Comparison of ENCODE assay signal across 8 cellular contexts in the genomic region with DNA sequence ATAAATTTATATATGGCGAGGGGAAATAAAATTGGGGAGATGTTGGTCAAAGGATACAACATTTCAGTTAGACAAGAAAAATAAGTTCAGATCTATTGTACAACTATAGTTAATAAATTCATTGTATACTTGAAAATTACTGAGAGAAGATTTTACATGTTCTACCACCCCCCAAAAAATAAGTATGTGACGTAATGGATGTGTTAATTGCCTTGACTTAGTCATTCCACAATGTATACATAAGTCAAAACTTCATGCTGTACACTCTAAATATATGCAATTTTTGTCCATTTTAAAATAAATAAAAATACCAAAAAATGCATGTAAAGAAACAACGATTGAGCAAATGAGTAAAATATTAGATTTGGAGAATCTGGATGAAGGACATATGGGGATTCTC. TPM values are rescaled to one million over a fixed set of nuclear protein-coding genes. Genes with fewer than 3 reads are reported as not detected.
DNase-seq lines count a peak whose midpoint lies in the region; ATAC-seq, FAIRE-seq and TF ChIP-seq lines count a peak whose summit lies in the region.

No MANE protein-coding gene starts in this region.

- H3K27me3 ChIP-seq in BLaER1 treated with 17β-estradiol and CSF1 and Interleukin-3, amounts not matched to agents 10 nM and 100 nM, result peaks cover 63 to 97% (median 96%) of the 10 kb centered on the region in 11 experiments
- H3K27me3 ChIP-seq in Loucy (ENCODE audit: insufficient read depth, low read length, poor library complexity, severe bottlenecking) (no peaks in the 10 kb centered on the region), colonic mucosa (peaks cover 7% of the 10 kb centered on the region), small intestine (ENCODE audit: control insufficient read depth in 2 of 2, insufficient read depth in 2 of 2, low read length in 2 of 2) (no peaks in the 10 kb centered on the region)

- peak overlapping the region in 8 of 11 experiments; percentile 52 to 80 (median 64); a peak in 17 of 22 replicates for H3K4me2 ChIP-seq in BLaER1 treated with 17β-estradiol and CSF1 and Interleukin-3, amounts not matched to agents 10 nM and 100 nM
- H3K4me2 ChIP-seq in Loucy (ENCODE audit: low read depth, low read length, poor library complexity, severe bottlenecking), result peak overlapping the region; percentile 79

- peaks cover 0 to 12% (median 11%) of the 10 kb centered on the region in 11 experiments; a peak in 11 of 22 replicates for H3K9me3 ChIP-seq in BLaER1 treated with 17β-estradiol and CSF1 and Interleukin-3, amounts not matched to agents 10 nM and 100 nM (replicated peaks in 1 of 11)
- H3K9me3 ChIP-seq in Loucy (ENCODE audit: insufficient read depth, low read depth, low read length), result no peaks in the 10 kb centered on the region
- no peaks in the 10 kb centered on the region for H3K9me3 ChIP-seq in colonic mucosa
- no peaks in the 10 kb centered on the region for H3K9me3 ChIP-seq in small intestine (ENCODE audit: control insufficient read depth, low read depth)

- peak overlapping the region; percentile 100 for H3K27ac Mint-ChIP-seq in nephron progenitor cell

- peaks cover under 1 to 23% (median 13%) of the 10 kb centered on the region in 11 experiments; a peak in 17 of 22 replicates for H3K36me3 ChIP-seq in BLaER1 treated with 17β-estradiol and CSF1 and Interleukin-3, amounts not matched to agents 10 nM and 100 nM
- H3K36me3 ChIP-seq in Loucy (ENCODE audit: insufficient read depth, low read length) (peaks cover 6% of the 10 kb centered on the region; the same call in 1 of the 2 replicates), colonic mucosa (no peaks in the 10 kb centered on the region), small intestine (ENCODE audit: control insufficient read depth in 2 of 2, insufficient read depth in 2 of 2, low read length in 2 of 2) (no peaks in the 10 kb centered on the region)

- no peaks in the 10 kb centered on the region for H3K9me2 ChIP-seq in Loucy (replicated peaks; ENCODE audit: low read depth, low read length)

- DNase-seq in colonic mucosa (no peak), nephron progenitor cell (no peak), posterior vena cava (ENCODE audit: low spot score) (no peak), small intestine (no peak), GF-D8 (lab: John Stamatoyannopoulos, UW) (no peak)

- intact Hi-C loops in colonic mucosa (cut with DNase I), result no loop called here
- intact Hi-C loops in posterior vena cava (cut with DNase I), result loop anchor here in 1 of 2 donors (2.0 kb wide), 1 partner anchor 70 kb away; no protein-coding TSS in a partner anchor

- peaks cover 0 to 24% (median 7%) of the 10 kb centered on the region in 10 experiments; a peak in 13 of 20 replicates for H3K4me1 ChIP-seq in BLaER1 treated with 17β-estradiol and CSF1 and Interleukin-3, amounts not matched to agents 10 nM and 100 nM
- H3K4me1 ChIP-seq in Loucy (ENCODE audit: insufficient read depth, low read length, poor library complexity, severe bottlenecking), result peaks cover 18% of the 10 kb centered on the region
- H3K4me1 ChIP-seq in colonic mucosa, result no peaks in the 10 kb centered on the region
- H3K4me1 ChIP-seq in small intestine (ENCODE audit: control insufficient read depth in 2 of 2, insufficient read depth in 1 of 2, low read depth in 1 of 2, low read length in 1 of 2), result no peaks in the 10 kb centered on the region

- H3F3A ChIP-seq in Loucy (ENCODE audit: low read depth), result no peaks in the 10 kb centered on the region

- no peak overlapping the region for H2AFZ ChIP-seq in Loucy (ENCODE audit: low read length)

- 44 to 68% (median 66%) methylated on average over 3 of the region's 3 CpGs for WGBS in small intestine, 3 donors

- no peak for FAIRE-seq in small intestine (lab: Jason Lieb, UNC)

- TF ChIP-seq CTCF in Loucy (conservative IDR thresholded peaks at IDR 0.05; ENCODE audit: low read length) (no peak), colonic mucosa (IDR thresholded peaks at IDR 0.05) (no peak), nephron progenitor cell (IDR thresholded peaks at IDR 0.05) (no peak)

- H3K27me3 Mint-ChIP-seq in nephron progenitor cell (ENCODE audit: low read depth, poor library complexity), result no peaks in the 10 kb centered on the region

- no peak for ATAC-seq in HG03159 (IDR thresholded peaks at IDR 0.05; ENCODE audit: unreplicated experiment)

- H3K4me3 Mint-ChIP-seq in nephron progenitor cell, result peak overlapping the region; percentile 93

- H3K36me3 Mint-ChIP-seq in nephron progenitor cell (ENCODE audit: low read depth), result peaks cover 26% of the 10 kb centered on the region

- peak overlapping the region in 9 of 10 experiments; percentile 62 to 78 (median 69); a peak in 13 of 20 replicates for H3K4me3 ChIP-seq in BLaER1 treated with 17β-estradiol and CSF1 and Interleukin-3, amounts not matched to agents 10 nM and 100 nM
- H3K4me3 ChIP-seq in Loucy (ENCODE audit: low read length, poor library complexity, severe bottlenecking), result peak overlapping the region; percentile 83
- no peak overlapping the region for H3K4me3 ChIP-seq in colonic mucosa
- H3K4me3 ChIP-seq in small intestine (ENCODE audit: low read depth in 1 of 2, low read length in 2 of 2), result no peak overlapping the region

- H3K79me2 ChIP-seq in Loucy (ENCODE audit: insufficient read depth, low read length), result peaks cover 69% of the 10 kb centered on the region

- no peaks in the 10 kb centered on the region for H3K9me3 Mint-ChIP-seq in nephron progenitor cell

- H3K27ac ChIP-seq in BLaER1 treated with 17β-estradiol and CSF1 and Interleukin-3, amounts not matched to agents 10 nM and 100 nM, result peak overlapping the region in 8 of 11 experiments; percentile 81 to 93 (median 88); a peak in 14 of 22 replicates
- H3K27ac ChIP-seq in colonic mucosa (peak overlapping the region; percentile 90), small intestine (ENCODE audit: low read depth in 1 of 2, low read length in 1 of 2) (no peak overlapping the region)

- H3K9ac ChIP-seq in BLaER1 treated with 17β-estradiol and CSF1 and Interleukin-3, amounts not matched to agents 10 nM and 100 nM, result peak overlapping the region in 6 of 11 experiments; percentile 73 to 90 (median 87); a peak in 7 of 22 replicates
- H3K9ac ChIP-seq in Loucy (ENCODE audit: low read depth, low read length, poor library complexity, severe bottlenecking) (peak overlapping the region; percentile 87), colonic mucosa (ENCODE audit: low read depth in 2 of 2, low read length in 2 of 2) (no peak overlapping the region)

- H4K20me1 ChIP-seq in BLaER1 treated with 17β-estradiol and CSF1 and Interleukin-3, amounts not matched to agents 10 nM and 100 nM, result peaks cover 0 to 21% (median 5%) of the 10 kb centered on the region in 11 experiments; a peak in 9 of 22 replicates
- H4K20me1 ChIP-seq in Loucy (ENCODE audit: insufficient read depth, low read length, poor library complexity, severe bottlenecking), result peaks cover 36% of the 10 kb centered on the region

- H3K4me1 Mint-ChIP-seq in nephron progenitor cell, result peaks cover 65% of the 10 kb centered on the region

RNA-seq across cellular contexts. Expression of gene USP11, which starts 1.8 kb away (rescaled TPM):
- 10 to 100 TPM; 20.7 to 22.9 TPM for total RNA-seq in colonic mucosa
- 10 to 100 TPM; 50.2 to 61.6 TPM for total RNA-seq in posterior vena cava
- 10 to 100 TPM in 1 of 3 donors, 1 to 10 TPM in 2; 4.0 to 17.0 (median 6.8) TPM for polyA plus RNA-seq in small intestine

RNA-seq across cellular contexts. Expression of gene CDK16, which starts 16.1 kb away (rescaled TPM):
- 100 to 1,000 TPM in 1 of 2 donors, 10 to 100 TPM in 1; 95.0 to 147 TPM for total RNA-seq in colonic mucosa
- 10 to 100 TPM; 53.5 to 55.3 TPM for total RNA-seq in posterior vena cava
- 10 to 100 TPM; 48.9 to 75.8 (median 53.9) TPM for polyA plus RNA-seq in small intestine

RNA-seq across cellular contexts. Expression of gene UBA1, which starts 41.0 kb away (rescaled TPM):
- total RNA-seq in colonic mucosa (100 to 1,000 TPM; 237 to 327 TPM), posterior vena cava (100 to 1,000 TPM; 151 to 179 TPM)
- 100 to 1,000 TPM in 1 of 3 donors, 10 to 100 TPM in 2; 90.5 to 101 (median 95.9) TPM for polyA plus RNA-seq in small intestine

Comparison
In these comparisons a context has a peak if more than half of its experiments do, and no peak if none do; other contexts are left out.
1. H3K27ac ChIP-seq: peak in BLaER1 treated with 17β-estradiol and CSF1 and Interleukin-3, amounts not matched to agents 10 nM and 100 nM (8 of 11) and colonic mucosa (single experiment); none in small intestine (0 of 2).
2. H3K4me3 ChIP-seq: peak in BLaER1 treated with 17β-estradiol and CSF1 and Interleukin-3, amounts not matched to agents 10 nM and 100 nM (9 of 10) and Loucy (single experiment); none in colonic mucosa (single experiment) and small intestine (0 of 2).
3. H3K9ac ChIP-seq: peak in BLaER1 treated with 17β-estradiol and CSF1 and Interleukin-3, amounts not matched to agents 10 nM and 100 nM (6 of 11) and Loucy (single experiment); none in colonic mucosa (0 of 2).